11 cellular contexts compared by ENCODE assay signal in genomic region chr9:77588319-77588937, GRCh38. TPM values are rescaled to one million over a fixed set of nuclear protein-coding genes. Genes with fewer than 3 reads are reported as not detected.
DNase-seq lines count a peak whose midpoint lies in the region; ATAC-seq and TF ChIP-seq lines count a peak whose summit lies in the region.
"Had no signal": no experiment of that assay in that cellular context is flagged by ENCODE, and none has a peak within 500 bp of the region (broad histone marks: within the 10 kb centered on the region; RNA-seq: fewer than 3 reads in every experiment).

No MANE protein-coding gene starts in this region.

- no peaks in the 10 kb centered on the region for H3K36me3 ChIP-seq in GM23248 (ENCODE audit: low read depth)
- no peaks in the 10 kb centered on the region for H3K36me3 ChIP-seq in Peyer's patch
- H3K36me3 ChIP-seq: neutrophil had no signal

- in situ Hi-C loops in GM23248 (cut with MboI): no loop called here

- no peaks in the 10 kb centered on the region for H3K27me3 Mint-ChIP-seq in H9 (ENCODE audit: low read depth)
- H3K27me3 Mint-ChIP-seq: activated naive CD8-positive, alpha-beta T cell had no signal

- TF ChIP-seq CTCF in Peyer's patch (IDR thresholded peaks at IDR 0.05) (no peak), fibroblast of the aortic adventitia (IDR thresholded peaks at IDR 0.05; ENCODE audit: insufficient read depth, low read length) (no peak), H9 (conservative IDR thresholded peaks at IDR 0.05) (no peak)

- no peak overlapping the region for H3K4ac ChIP-seq in H9 (ENCODE audit: low read depth, low read length)

- H3K4me1 ChIP-seq in GM23248 (ENCODE audit: insufficient read depth): peaks cover 10% of the 10 kb centered on the region
- peaks cover 0 to 14% (median 2%) of the 10 kb centered on the region in 4 donors for H3K4me1 ChIP-seq in Peyer's patch
- peaks cover 17% of the 10 kb centered on the region; the same call in 1 of the 2 replicates for H3K4me1 ChIP-seq in H9 (ENCODE audit: insufficient read depth, low read length)

- H3K9ac ChIP-seq in GM23248 (no peak overlapping the region), H9 (ENCODE audit: extremely low read depth, insufficient read length, low read length) (no peak overlapping the region)

- H4K5ac ChIP-seq in H9 (ENCODE audit: insufficient read length, low read depth, low read length): no peak overlapping the region

- H2BK120ac ChIP-seq in H9 (ENCODE audit: low read depth, low read length, poor library complexity, severe bottlenecking): no peak overlapping the region

- H3K4me3 Mint-ChIP-seq in H9: no peak overlapping the region
- H3K4me3 Mint-ChIP-seq: activated naive CD8-positive, alpha-beta T cell had no signal

- H4K91ac ChIP-seq in H9 (ENCODE audit: insufficient read length, low read depth, low read length): no peak overlapping the region

- no peak overlapping the region for H3K18ac ChIP-seq in H9 (ENCODE audit: insufficient read length, low read depth, low read length)

- no peak overlapping the region for H4K8ac ChIP-seq in H9 (replicated peaks; ENCODE audit: insufficient read length, low read depth, low read length)

- H3T11ph ChIP-seq in H9 (ENCODE audit: low read length): no peak overlapping the region

- H3K14ac ChIP-seq in H9 (ENCODE audit: insufficient read depth, low read length): no peak overlapping the region

- H3K23me2 ChIP-seq in H9 (ENCODE audit: insufficient read length, low read depth, low read length, poor library complexity, severe bottlenecking): no peaks in the 10 kb centered on the region

- H3K79me2 ChIP-seq in GM23248 (ENCODE audit: insufficient read depth) (no peaks in the 10 kb centered on the region), H9 (ENCODE audit: insufficient read depth, low read length) (peaks cover 2% of the 10 kb centered on the region; the same call in 1 of the 2 replicates)

- H3K9me3 Mint-ChIP-seq in H9: no peaks in the 10 kb centered on the region

- no peak overlapping the region for H2BK5ac ChIP-seq in H9 (ENCODE audit: insufficient read length, low read length)

- H3K9me2 ChIP-seq in GM23248 (ENCODE audit: insufficient read depth): no peaks in the 10 kb centered on the region

- TF ChIP-seq POLR2A in Peyer's patch (IDR thresholded peaks at IDR 0.05): no peak

- peak overlapping the region; percentile 43 for H3K4me2 ChIP-seq in GM23248 (ENCODE audit: unreplicated experiment)
- H3K4me2 ChIP-seq in H9 (ENCODE audit: insufficient read depth, insufficient read length, low read length): no peak overlapping the region

- H3K27ac Mint-ChIP-seq in H9: peak overlapping the region in 1 of 3 experiments; percentile 9; a peak in 1 of 7 replicates
- H3K27ac Mint-ChIP-seq: activated naive CD8-positive, alpha-beta T cell had no signal

- H3K79me1 ChIP-seq in H9 (ENCODE audit: insufficient read depth, low read depth, low read length, poor library complexity, severe bottlenecking): no peaks in the 10 kb centered on the region

- 0 out of 7 replicates have a peak, but pooled peaks cover 0 to 1% (median 0%) of the 10 kb centered on the region in 3 experiments for H3K36me3 Mint-ChIP-seq in H9 (ENCODE audit: insufficient read depth in 1 of 3, low read depth in 3 of 3)
- H3K36me3 Mint-ChIP-seq: activated naive CD8-positive, alpha-beta T cell had no signal

- H3K9me3 ChIP-seq in GM23248 (ENCODE audit: low read depth) (no peaks in the 10 kb centered on the region), Peyer's patch (no peaks in the 10 kb centered on the region), H9 (ENCODE audit: control insufficient read depth, low read depth, low read length) (no peaks in the 10 kb centered on the region)
- H3K9me3 ChIP-seq: neutrophil had no signal

- no peak overlapping the region for H3K56ac ChIP-seq in H9 (ENCODE audit: insufficient read length, low read depth, low read length)

- H4K20me1 ChIP-seq in GM23248 (ENCODE audit: insufficient read depth) (no peaks in the 10 kb centered on the region), H9 (ENCODE audit: control insufficient read depth, insufficient read depth, insufficient read length) (no peaks in the 10 kb centered on the region)

- no peak overlapping the region for H2BK12ac ChIP-seq in H9 (ENCODE audit: insufficient read length, low read depth, low read length)

- H3K23ac ChIP-seq in H9 (ENCODE audit: insufficient read length, low read depth, low read length): no peak overlapping the region

- H3K27ac ChIP-seq in GM23248 (no peak overlapping the region), Peyer's patch (peak overlapping the region in 3 of 4 donors; percentile 12 to 59 (median 59)), H9 (ENCODE audit: insufficient read length, low read depth, low read length) (no peak overlapping the region)
- H3K27ac ChIP-seq: neutrophil had no signal

- no peak overlapping the region for H3K4me3 ChIP-seq in GM23248
- H3K4me3 ChIP-seq in Peyer's patch: no peak overlapping the region
- H3K4me3 ChIP-seq in fibroblast of the aortic adventitia (ENCODE audit: low read depth, low read length): no peak overlapping the region

- H3F3A ChIP-seq in GM23248 (ENCODE audit: insufficient read depth): peaks cover 13% of the 10 kb centered on the region

- H3K27me3 ChIP-seq in GM23248 (replicated peaks; ENCODE audit: insufficient read depth): 0 out of 2 replicates have a peak, but pooled peaks cover 2% of the 10 kb centered on the region
- no peaks in the 10 kb centered on the region for H3K27me3 ChIP-seq in Peyer's patch
- H3K27me3 ChIP-seq in H9 (ENCODE audit: insufficient read depth, low read length): no peaks in the 10 kb centered on the region
- H3K27me3 ChIP-seq: neutrophil had no signal

- H2BK15ac ChIP-seq in H9 (ENCODE audit: low read depth, low read length): no peak overlapping the region

- ATAC-seq in activated CD4-positive, CD25-positive, alpha-beta regulatory T cell treated with anti-CD3 and anti-CD28 coated beads, Interleukin-2, amount 50 U/mL, for 24 hours: no peak

- no peak overlapping the region for H2AK5ac ChIP-seq in H9 (ENCODE audit: insufficient read length, low read length)

- H2AFZ ChIP-seq in GM23248: no peak overlapping the region
- no peak overlapping the region for H2AFZ ChIP-seq in H9 (ENCODE audit: low read length)

- WGBS in GM23248 (ENCODE audit: low coverage in 1 of 2, low lambda C conversion rate in 2 of 2, missing lambda C conversion rate in 2 of 2), 2 experiments: 19 to 32% methylated on average over 2 of the region's 2 CpGs
- WGBS in H9 (ENCODE audit: extremely low coverage, insufficient read length, low lambda C conversion rate): no CpG with 5 or more reads among the region's 2 CpGs

- peaks cover 49 to 54% of the 10 kb centered on the region in 2 experiments for H3K4me1 Mint-ChIP-seq in H9

- no peak overlapping the region for H2BK20ac ChIP-seq in H9 (ENCODE audit: low read depth, low read length, poor library complexity, severe bottlenecking)

- DNase-seq in GM23248: peak; percentile 90
- DNase-seq in Peyer's patch: no peak
- peak; percentile 89 for DNase-seq in fibroblast of the aortic adventitia (ENCODE audit: low read depth)
- peak; percentile 91 for DNase-seq in pulmonary artery endothelial cell (ENCODE audit: low read depth, low spot score)
- DNase-seq in GF-D8 (lab: John Stamatoyannopoulos, UW): no peak
- no peak for DNase-seq in cortex of kidney (lab: John Stamatoyannopoulos, UW)
- no peak for DNase-seq in H9
- DNase-seq: NCI-H524 had no signal

RNA-seq across cellular contexts. Expression of gene GNA14, which starts 59.7 kb away (rescaled TPM):
- total RNA-seq in GM23248 (2014; rRNA removed; shearing (Covaris generic)): 0.11 TPM in 1 of 2 replicates, not detected in the other
- 0.09 and 0.24 TPM in 2 replicates for polyA plus RNA-seq in GM23248 (2016; fragmentation: Nextera tagmentation; extraction: Ambion mirVana)
- 10 to 100 TPM in 2 of 4 donors, 1 to 10 TPM in 2; 3.9 to 12.4 (median 8.9) TPM for total RNA-seq in Peyer's patch
- 1.5 and 6.1 TPM in 2 replicates for total RNA-seq in fibroblast of the aortic adventitia (ENCODE audit: low replicate concordance)
- 3.2 and 12.6 TPM in 2 replicates for total RNA-seq in pulmonary artery endothelial cell
- total RNA-seq in H9 (2021): 0.37 and 0.48 TPM in 2 replicates

Comparison
In these comparisons a context has a peak if more than half of its experiments do, and no peak if none do; other contexts are left out.
1. DNase-seq: peak in GM23248 (single experiment), fibroblast of the aortic adventitia (single experiment) and pulmonary artery endothelial cell (single experiment); none in Peyer's patch (0 of 3), GF-D8 (single experiment), cortex of kidney (single experiment) and H9 (single experiment).
2. H3K27ac ChIP-seq: peak in Peyer's patch (3 of 4); none in GM23248 (single experiment) and H9 (single experiment).